In the genomic region with DNA sequence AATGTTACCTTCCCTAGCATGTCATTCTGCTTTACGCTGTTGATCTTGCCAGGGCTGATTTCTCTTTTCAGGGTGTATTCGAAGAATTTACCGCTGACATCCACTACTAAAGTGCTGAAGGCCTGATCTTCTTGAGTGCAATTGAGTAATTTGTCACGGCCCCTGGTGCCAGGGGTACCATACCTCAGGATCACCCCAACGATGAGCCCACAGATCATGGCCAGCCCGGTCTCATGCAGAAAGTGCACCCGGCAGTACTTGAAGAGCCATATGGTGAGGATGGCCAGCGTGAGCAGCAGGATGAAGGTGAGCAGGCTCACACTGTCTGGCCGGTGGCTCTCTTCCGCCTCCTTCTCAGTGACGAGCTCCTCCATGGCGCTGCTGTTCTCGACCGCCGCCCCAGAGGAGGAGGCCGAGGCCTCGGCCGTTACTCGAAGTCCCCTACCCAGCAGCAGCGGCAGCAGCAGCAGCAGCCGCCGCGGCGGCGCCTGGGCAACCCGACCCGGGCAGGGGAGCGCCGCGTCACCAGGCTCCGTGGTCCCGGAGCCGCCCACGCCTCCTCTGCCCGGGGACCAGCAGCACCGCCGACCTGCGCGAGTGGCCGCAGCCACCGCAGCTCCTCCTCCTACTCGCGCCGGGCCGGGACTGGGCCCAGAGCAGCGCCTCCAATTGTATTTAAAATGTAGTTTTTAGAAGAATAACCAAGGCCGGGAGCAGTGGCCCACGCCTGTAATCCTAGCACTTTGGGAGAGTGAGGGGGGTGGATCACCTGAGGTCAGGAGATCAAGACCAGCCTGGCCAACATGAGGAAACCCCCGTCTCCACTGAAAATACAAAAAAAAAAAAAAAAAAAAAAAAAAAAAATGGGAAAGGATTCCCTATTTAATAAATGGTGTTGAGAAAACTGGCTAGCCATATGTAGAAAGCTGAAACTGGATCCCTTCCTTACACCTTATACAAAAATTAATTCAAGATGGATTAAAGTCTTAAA, we compare ENCODE assay signal across 9 cellular contexts. TPM values are rescaled to one million over a fixed set of nuclear protein-coding genes. Genes with fewer than 3 reads are reported as not detected.
DNase-seq lines count a peak whose midpoint lies in the region; ATAC-seq, FAIRE-seq and TF ChIP-seq lines count a peak whose summit lies in the region.
"Had no signal": no experiment of that assay in that cellular context is flagged by ENCODE, and none has a peak within 500 bp of the region (broad histone marks: within the 10 kb centered on the region; RNA-seq: fewer than 3 reads in every experiment).

No MANE protein-coding gene starts in this region.

- no TSS peak for BruUV-seq in endothelial cell of umbilical vein (replicated peaks; lab: Mats Ljungman, UMichigan)

- POLR2A ChIA-PET in endothelial cell of umbilical vein (lab: Charles Lee), result interaction anchor here (0.6 to 0.9 kb wide), 2 partner anchors 17 to 21 kb away, joined by 3 to 4 read pairs; no protein-coding TSS in a partner anchor

- peak overlapping the region; percentile 42 for H3K9ac ChIP-seq in endothelial cell of umbilical vein (replicated peaks; ENCODE audit: extremely low read depth, insufficient read depth, low read length)
- H3K9ac ChIP-seq in mucosa of rectum (ENCODE audit: low read depth in 1 of 2, low read length in 2 of 2), result peak overlapping the region; percentile 24 to 43
- H3K9ac ChIP-seq: KMS-11 had no signal

- TF ChIP-seq POLR2A in endothelial cell of umbilical vein (IDR thresholded peaks at IDR 0.05; ENCODE audit: low read depth, low read length), result no peak

- no peaks in the 10 kb centered on the region for H3K9me3 ChIP-seq in endothelial cell of umbilical vein (replicated peaks; ENCODE audit: control insufficient read depth, insufficient read depth, low read length)
- no peaks in the 10 kb centered on the region for H3K9me3 ChIP-seq in mucosa of rectum (ENCODE audit: control insufficient read depth in 2 of 2, low read length in 2 of 2)
- no peaks in the 10 kb centered on the region for H3K9me3 ChIP-seq in tibial artery

- peak overlapping the region; percentile 34 for H3K4me2 ChIP-seq in endothelial cell of umbilical vein (ENCODE audit: insufficient read depth, low read length)
- H3K4me2 ChIP-seq: KMS-11 had no signal

- intact Hi-C loops in endothelial cell of umbilical vein (cut with micrococcal nuclease), result no loop called here
- intact Hi-C loops in tibial artery (cut with DNase I; ENCODE audit: low total_unique reads), result no loop called here

- ATAC-seq in HG02759 (IDR thresholded peaks at IDR 0.05; ENCODE audit: unreplicated experiment) (peak; percentile 79), HG02623 (IDR thresholded peaks at IDR 0.05; ENCODE audit: unreplicated experiment) (no peak)
- no peak for ATAC-seq in activated CD4-positive, CD25-positive, alpha-beta regulatory T cell treated with anti-CD3 and anti-CD28 coated beads, Interleukin-2, amount 50 U/mL, for 24 hours

- no peaks in the 10 kb centered on the region for H3K27me3 ChIP-seq in endothelial cell of umbilical vein (ENCODE audit: control insufficient read depth in 2 of 2, insufficient read depth in 2 of 2, low read length in 2 of 2)
- peaks cover 4% of the 10 kb centered on the region in 2 donors for H3K27me3 ChIP-seq in mucosa of rectum (ENCODE audit: control insufficient read depth in 2 of 2, insufficient read depth in 2 of 2, low read length in 2 of 2)
- no peaks in the 10 kb centered on the region for H3K27me3 ChIP-seq in tibial artery

- H3K79me2 ChIP-seq in endothelial cell of umbilical vein (ENCODE audit: control insufficient read depth, insufficient read depth, low read length), result no peaks in the 10 kb centered on the region

- H3K4me3 ChIP-seq in endothelial cell of umbilical vein (replicated peaks in 1 of 3; ENCODE audit: insufficient read depth in 1 of 3, low read depth in 1 of 3, low read length in 3 of 3) (peak overlapping the region; percentile 2 to 46 (median 3)), mucosa of rectum (ENCODE audit: low read length in 2 of 2) (peak overlapping the region; percentile 30 to 62), tibial artery (peak overlapping the region; percentile 51 to 55)

- H3K4me1 ChIP-seq in endothelial cell of umbilical vein (ENCODE audit: control insufficient read depth, extremely low read depth, insufficient read depth, low read length), result no peaks in the 10 kb centered on the region
- H3K4me1 ChIP-seq in mucosa of rectum (ENCODE audit: control insufficient read depth in 2 of 2, insufficient read depth in 2 of 2, low read length in 2 of 2), result peaks cover 2% of the 10 kb centered on the region in 2 donors
- H3K4me1 ChIP-seq in tibial artery, result peaks cover 0 to 9% (median 3%) of the 10 kb centered on the region in 4 donors

- FAIRE-seq in endothelial cell of umbilical vein (lab: Jason Lieb, UNC), result peak; percentile 64

- H4K20me1 ChIP-seq in endothelial cell of umbilical vein (replicated peaks; ENCODE audit: control insufficient read depth, extremely low read depth, insufficient read depth, low read length), result no peaks in the 10 kb centered on the region

- dilution Hi-C loops in endothelial cell of umbilical vein (cut with MboI; ENCODE audit: extremely low pct_ligation_motif_present, low sequenced_read_pairs), result no loop called here

- H3K27ac ChIP-seq in VCaP, result peak overlapping the region; percentile 19; the same call in 1 of the 2 replicates
- H3K27ac ChIP-seq in endothelial cell of umbilical vein (ENCODE audit: insufficient read depth, low read depth, low read length), result no peak overlapping the region
- H3K27ac ChIP-seq in mucosa of rectum (ENCODE audit: low read depth in 2 of 2, low read length in 2 of 2), result no peak overlapping the region
- peak overlapping the region; percentile 19 to 50 for H3K27ac ChIP-seq in tibial artery
- H3K27ac ChIP-seq: KMS-11 had no signal

- DNase-seq in D341Med (ENCODE audit: low spot score) (peak; percentile 40), endothelial cell of umbilical vein (ENCODE audit: low read depth, low spot score) (peak; percentile 60), tibial artery (peak; percentile 28 to 74)

- H3K36me3 ChIP-seq in endothelial cell of umbilical vein (ENCODE audit: control insufficient read depth in 2 of 2, extremely low read depth in 1 of 2, insufficient read depth in 2 of 2, low read length in 2 of 2) (no peaks in the 10 kb centered on the region), mucosa of rectum (ENCODE audit: control insufficient read depth in 2 of 2, insufficient read depth in 2 of 2, low read length in 2 of 2) (no peaks in the 10 kb centered on the region), tibial artery (no peaks in the 10 kb centered on the region)

- peak overlapping the region; percentile 74 for H2AFZ ChIP-seq in endothelial cell of umbilical vein (ENCODE audit: low read depth, low read length)

- no peaks in the 10 kb centered on the region for H3K9me1 ChIP-seq in endothelial cell of umbilical vein (replicated peaks; ENCODE audit: control insufficient read depth, extremely low read depth, insufficient read depth, low read length)

- CTCF ChIA-PET in endothelial cell of umbilical vein (lab: Charles Lee), result interaction anchor here (0.9 to 1.3 kb wide), 5 partner anchors 10 to 75 kb away, joined by 3 to 6 read pairs (median 4); no protein-coding TSS in a partner anchor

- TF ChIP-seq CTCF in VCaP (conservative IDR thresholded peaks at IDR 0.05), result no peak
- no peak for TF ChIP-seq CTCF in endothelial cell of umbilical vein (IDR thresholded peaks at IDR 0.05; ENCODE audit: extremely low read depth in 1 of 2, insufficient read depth in 1 of 2, low read depth in 1 of 2, low read length in 2 of 2)
- no peak for TF ChIP-seq CTCF in tibial artery (IDR thresholded peaks at IDR 0.05)

TF ChIP-seq in endothelial cell of umbilical vein, 7 proteins besides CTCF, POLR2A, EP300 and RAD21:
- no peak for TF ChIP-seq EZH2 (IDR thresholded peaks at IDR 0.05; ENCODE audit: borderline replicate concordance, low read depth, low read length, severe bottlenecking)
- no peak for TF ChIP-seq GATA2 (IDR thresholded peaks at IDR 0.05; ENCODE audit: insufficient read depth, insufficient read length, low read depth, low read length)
- TF ChIP-seq FOS (IDR thresholded peaks at IDR 0.05; ENCODE audit: borderline replicate concordance, insufficient read depth, low read length), result no peak
- TF ChIP-seq, protein P1, sequence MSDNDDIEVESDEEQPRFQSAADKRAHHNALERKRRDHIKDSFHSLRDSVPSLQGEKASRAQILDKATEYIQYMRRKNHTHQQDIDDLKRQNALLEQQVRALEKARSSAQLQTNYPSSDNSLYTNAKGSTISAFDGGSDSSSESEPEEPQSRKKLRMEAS (IDR thresholded peaks at IDR 0.05; ENCODE audit: insufficient read depth, insufficient read length), result no peak
- TF ChIP-seq POLR2AphosphoS5 (IDR thresholded peaks at IDR 0.05; ENCODE audit: insufficient read depth, low read depth, low read length), result no peak
- TF ChIP-seq MYC (IDR thresholded peaks at IDR 0.05; ENCODE audit: low read depth, low read length), result no peak
- TF ChIP-seq JUN (IDR thresholded peaks at IDR 0.05; ENCODE audit: borderline replicate concordance, insufficient read depth, insufficient read length, low read depth), result no peak

RNA-seq across cellular contexts. Expression of a gene that starts 58.5 kb away (rescaled TPM):
- total RNA-seq in endothelial cell of umbilical vein, result 139 and 150 TPM in 2 replicates
- 19.5 and 27.8 TPM in 2 replicates for polyA plus RNA-seq in endothelial cell of umbilical vein
- polyA plus RNA-seq in endothelial cell of umbilical vein (2011; cell fraction: cytosol; rRNA removed), result 40.8 and 43.5 TPM in 2 replicates
- polyA plus RNA-seq in endothelial cell of umbilical vein (2011; cell fraction: nucleus; rRNA removed), result 44.9 and 71.1 TPM in 2 replicates
- polyA plus RNA-seq in endothelial cell of umbilical vein (2012), result 40.5 and 82.5 TPM in 2 replicates
- polyA minus RNA-seq in endothelial cell of umbilical vein, result 28.6 and 31.0 TPM in 2 replicates
- 121 TPM for polyA minus RNA-seq in endothelial cell of umbilical vein (2011; cell fraction: cytosol; rRNA and poly(A)+ RNA removed)
- 54.9 and 69.5 TPM in 2 replicates for polyA minus RNA-seq in endothelial cell of umbilical vein (2011; cell fraction: nucleus; rRNA and poly(A)+ RNA removed)

Comparison
In these comparisons a context has a peak if more than half of its experiments do, and no peak if none do; other contexts are left out.
1. H3K27ac ChIP-seq: peak in VCaP (single experiment) and tibial artery (2 of 2); none in endothelial cell of umbilical vein (single experiment) and mucosa of rectum (0 of 2).
2. H3K4me3 ChIP-seq: peak in every context shown above with its lines; median percentile 53 in tibial artery; 46 in mucosa of rectum; 3 in endothelial cell of umbilical vein.
3. Peak in every context shown above with its lines, with median percentiles within 50 percentile points of each other: DNase-seq.